ENCODE assay signal across 29 cellular contexts in genomic region chr4:7773401-7774187, GRCh38.
DNase-seq lines count a peak whose midpoint lies in the region; ATAC-seq, FAIRE-seq and TF ChIP-seq lines count a peak whose summit lies in the region.
"Had no signal": no experiment of that assay in that cellular context is flagged by ENCODE, and none has a peak within 500 bp of the region (broad histone marks: within the 10 kb centered on the region; RNA-seq: fewer than 3 reads in every experiment).

No MANE protein-coding gene starts in this region.

- H3K27me3 ChIP-seq in H7 (ENCODE audit: control insufficient read depth, insufficient read depth, low read length): no peaks in the 10 kb centered on the region
- H3K27me3 ChIP-seq in sigmoid colon: no peaks in the 10 kb centered on the region
- H3K27me3 ChIP-seq in hepatocyte: no peaks in the 10 kb centered on the region
- H3K27me3 ChIP-seq: breast epithelium, gastrocnemius medialis, MG63 had no signal

- no peak for TF ChIP-seq CTCF in sigmoid colon (IDR thresholded peaks at IDR 0.05)
- no peak for TF ChIP-seq CTCF in hepatocyte (IDR thresholded peaks at IDR 0.05; ENCODE audit: poor library complexity)
- no peak for TF ChIP-seq CTCF in kidney (IDR thresholded peaks at IDR 0.05; ENCODE audit: borderline replicate concordance, extremely low read depth, insufficient read depth)

- H3K4me2 ChIP-seq in hepatocyte: no peak overlapping the region

- peak overlapping the region; percentile 87 for H3K27ac Mint-ChIP-seq in T-helper 17 cell
- H3K27ac Mint-ChIP-seq: effector memory CD8-positive, alpha-beta T cell; stimulated activated naive CD8-positive, alpha-beta T cell treated with anti-CD3 and anti-CD28 coated beads, Interleukin-15, Interleukin-2, amounts not matched to agents 100 ng/mL and 50 ng/mL, for 24 hours had no signal

- H3K36me3 Mint-ChIP-seq in T-helper 17 cell (ENCODE audit: low read depth): peaks cover 13% of the 10 kb centered on the region

- H3K9ac ChIP-seq in kidney (ENCODE audit: low read length in 2 of 2): no peak overlapping the region

- H2AFZ ChIP-seq in hepatocyte: no peak overlapping the region

- no peak for ATAC-seq in T-helper 17 cell
- ATAC-seq: effector memory CD8-positive, alpha-beta T cell; esophagus mucosa; gastrocnemius medialis; T-cell had no signal

- intact Hi-C loops in sigmoid colon (cut with DNase I): no loop called here
- intact Hi-C loops in kidney (cut with DNase I): no loop called here

- H3K27ac ChIP-seq in sigmoid colon (peak overlapping the region in 3 of 4 donors; percentile 61 to 72 (median 64)), hepatocyte (no peak overlapping the region), kidney (ENCODE audit: low read depth in 2 of 2, low read length in 2 of 2) (no peak overlapping the region)
- H3K27ac ChIP-seq: breast epithelium, gastrocnemius medialis had no signal

- peaks cover 23% of the 10 kb centered on the region for H3K4me1 Mint-ChIP-seq in T-helper 17 cell
- H3K4me1 Mint-ChIP-seq: CD14-positive monocyte had no signal

- H3K9me3 ChIP-seq in T-helper 17 cell (ENCODE audit: control insufficient read depth, low read length, poor library complexity, severe bottlenecking) (no peaks in the 10 kb centered on the region), sigmoid colon (no peaks in the 10 kb centered on the region), hepatocyte (ENCODE audit: low read depth) (no peaks in the 10 kb centered on the region), kidney (ENCODE audit: control insufficient read depth in 1 of 2, low read length in 2 of 2) (no peaks in the 10 kb centered on the region)
- H3K9me3 ChIP-seq: breast epithelium, gastrocnemius medialis, MG63 had no signal

- 43 to 84% methylated on average over 24 of the region's 24 CpGs for WGBS in sigmoid colon, 2 donors
- 94% methylated on average over 24 of the region's 24 CpGs for WGBS in hepatocyte (ENCODE audit: low lambda C conversion rate, missing lambda C conversion rate)

- H4K20me1 ChIP-seq in hepatocyte (ENCODE audit: insufficient read depth, poor library complexity, severe bottlenecking): no peaks in the 10 kb centered on the region

- TF ChIP-seq EP300 in sigmoid colon (IDR thresholded peaks at IDR 0.05): no peak

- H3K4me3 Mint-ChIP-seq in T-helper 17 cell: no peak overlapping the region
- H3K4me3 Mint-ChIP-seq: CD14-positive monocyte; effector memory CD8-positive, alpha-beta T cell; stimulated activated naive CD8-positive, alpha-beta T cell treated with anti-CD3 and anti-CD28 coated beads, Interleukin-15, Interleukin-2, amounts not matched to agents 100 ng/mL and 50 ng/mL, for 24 hours; T-cell had no signal

- H3K36me3 ChIP-seq in H7 (replicated peaks; ENCODE audit: control insufficient read depth, insufficient read depth, low read length): peaks cover 5% of the 10 kb centered on the region
- H3K36me3 ChIP-seq in sigmoid colon: peaks cover 0 to 83% (median 39%) of the 10 kb centered on the region in 4 donors
- H3K36me3 ChIP-seq in hepatocyte (replicated peaks; ENCODE audit: insufficient read depth, low read depth): no peaks in the 10 kb centered on the region
- peaks cover 0 to 7% of the 10 kb centered on the region in 2 donors for H3K36me3 ChIP-seq in kidney (ENCODE audit: control insufficient read depth in 1 of 2, insufficient read depth in 2 of 2, low read length in 2 of 2)
- H3K36me3 ChIP-seq: breast epithelium, gastrocnemius medialis had no signal

- no peaks in the 10 kb centered on the region for H3K9me2 ChIP-seq in hepatocyte (replicated peaks; ENCODE audit: insufficient read depth)

- H3K4me1 ChIP-seq in sigmoid colon: peaks cover 0 to 55% (median 42%) of the 10 kb centered on the region in 4 donors
- no peaks in the 10 kb centered on the region for H3K4me1 ChIP-seq in hepatocyte (ENCODE audit: insufficient read depth)
- H3K4me1 ChIP-seq in kidney (ENCODE audit: control insufficient read depth in 1 of 2, insufficient read depth in 1 of 2, low read depth in 1 of 2, low read length in 2 of 2): peaks cover 0 to 3% of the 10 kb centered on the region in 2 donors
- H3K4me1 ChIP-seq: breast epithelium, gastrocnemius medialis had no signal

- no peaks in the 10 kb centered on the region for H3K27me3 Mint-ChIP-seq in T-helper 17 cell
- H3K27me3 Mint-ChIP-seq: effector memory CD8-positive, alpha-beta T cell; stimulated activated naive CD8-positive, alpha-beta T cell treated with anti-CD3 and anti-CD28 coated beads, Interleukin-15, Interleukin-2, amounts not matched to agents 100 ng/mL and 50 ng/mL, for 24 hours; T-cell had no signal

- DNase-seq in H7: peak; percentile 28
- no peak for DNase-seq in T-helper 17 cell
- peak; percentile 67 for DNase-seq in mesenteric fat pad (ENCODE audit: low spot score)
- peak; percentile 59 for DNase-seq in sigmoid colon
- DNase-seq in UCSD-AML1 (lab: John Stamatoyannopoulos, UW; ENCODE audit: unreplicated experiment): no peak
- no peak for DNase-seq in hepatocyte (ENCODE audit: low spot score)
- no peak for DNase-seq in kidney
- DNase-seq in AG08396 (ENCODE audit: low spot score): no peak
- DNase-seq: activated CD8-positive, alpha-beta memory T cell treated with anti-CD3 and anti-CD28 coated beads for 24 hours; activated naive CD4-positive, alpha-beta T cell; activated T-cell treated with anti-CD3 and anti-CD28 coated beads, Interleukin-2, amount 50 U/mL, for 1 hour; effector memory CD8-positive, alpha-beta T cell; EL; gastrocnemius medialis; KBM-7; MG63; NCI-H1417; NCI-H446; NCI-H82; OCI-M1; stimulated activated CD4-positive, alpha-beta T cell treated with anti-CD3 and anti-CD28 coated beads, Interleukin-4, amount 100 ng/mL, for 24 hours; T-cell had no signal

- H3K79me2 ChIP-seq in hepatocyte: no peaks in the 10 kb centered on the region

- no peak for TF ChIP-seq POLR2A in sigmoid colon (IDR thresholded peaks at IDR 0.05)

- H3K4me3 ChIP-seq in H7 (ENCODE audit: insufficient read depth, low read depth, low read length): no peak overlapping the region
- H3K4me3 ChIP-seq in sigmoid colon: no peak overlapping the region
- H3K4me3 ChIP-seq in hepatocyte: no peak overlapping the region
- H3K4me3 ChIP-seq in kidney (ENCODE audit: low read length in 2 of 2): no peak overlapping the region
- H3K4me3 ChIP-seq: gastrocnemius medialis, lung, MG63 had no signal

- FAIRE-seq in kidney (lab: Jason Lieb, UNC): no peak
- FAIRE-seq: colon, keratinocyte had no signal

Comparison
In these comparisons a context has a peak if more than half of its experiments do, and no peak if none do; other contexts are left out.
1. DNase-seq: peak in H7 (single experiment), mesenteric fat pad (single experiment) and sigmoid colon (single experiment); none in T-helper 17 cell (0 of 3), UCSD-AML1 (single experiment), hepatocyte (single experiment), kidney (single experiment) and AG08396 (single experiment).
2. H3K27ac ChIP-seq: peak in sigmoid colon (3 of 4); none in hepatocyte (single experiment) and kidney (0 of 2).